Comparison of ENCODE assay signal across 8 cellular contexts in the genomic region with DNA sequence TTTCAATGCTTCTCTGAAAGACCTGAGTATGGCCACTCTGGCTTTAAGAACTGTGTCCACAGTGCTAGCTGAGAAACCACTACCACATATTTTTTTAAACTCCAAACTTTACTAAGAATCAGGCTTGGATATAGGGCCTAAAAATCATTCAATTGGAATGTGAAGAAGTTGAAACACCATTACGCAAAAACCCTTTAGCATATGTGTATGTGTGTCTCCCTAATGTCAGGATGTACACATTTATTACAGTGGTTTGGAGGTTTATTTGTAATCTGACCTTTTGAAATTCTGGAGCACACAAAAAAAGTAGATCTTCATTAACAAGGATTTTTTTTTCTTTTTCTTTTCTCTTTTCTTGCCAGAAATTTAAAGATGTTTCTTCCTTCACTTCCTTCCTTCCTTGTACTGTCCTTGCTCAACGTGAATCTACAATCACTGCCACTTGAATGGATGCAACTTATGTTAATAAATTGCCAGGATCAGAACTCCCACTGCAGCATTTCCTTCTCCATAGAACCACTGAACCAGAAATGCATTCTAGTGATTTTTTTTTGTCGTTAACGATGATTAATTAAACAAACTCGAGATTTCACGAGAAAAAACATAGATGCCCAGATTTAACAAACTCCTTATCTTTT. TPM values are rescaled to one million over a fixed set of nuclear protein-coding genes. Genes with fewer than 3 reads are reported as not detected.
A peak's percentile ranks its signal among the peaks of the same experiment; 100 is the strongest.
DNase-seq lines count a peak whose midpoint lies in the region; ATAC-seq and TF ChIP-seq lines count a peak whose summit lies in the region.

No MANE protein-coding gene starts in this region.

- H3K4me2 ChIP-seq in fibroblast of lung (ENCODE audit: extremely low read depth, insufficient read depth, low read length): peak overlapping the region; percentile 85

- intact Hi-C loops in psoas muscle (cut with DNase I): loop anchor here in 1 of 2 donors (10.0 kb wide), 1 partner anchor 327 kb away; no protein-coding TSS in a partner anchor
- intact Hi-C loops in posterior vena cava (cut with DNase I): loop anchor here (10.0 kb wide), 3 partner anchors 197 to 437 kb away; no protein-coding TSS in a partner anchor

- H3K27ac ChIP-seq in fibroblast of lung (ENCODE audit: insufficient read depth, low read length) (peak overlapping the region; percentile 91), psoas muscle (peak overlapping the region; percentile 86)

- H3K4me3 ChIP-seq in fibroblast of lung (replicated peaks in 1 of 4; ENCODE audit: control extremely low read depth in 1 of 4, insufficient read depth in 1 of 4, low read depth in 3 of 4, low read length in 4 of 4): peak overlapping the region; percentile 65 to 98 (median 76)
- H3K4me3 ChIP-seq in psoas muscle: peak overlapping the region; percentile 84
- no peak overlapping the region for H3K4me3 ChIP-seq in BE2C (ENCODE audit: low read depth, low read length)

- H3K79me2 ChIP-seq in fibroblast of lung (ENCODE audit: control insufficient read depth, insufficient read depth, low read length): peaks cover 47% of the 10 kb centered on the region

- ATAC-seq in psoas muscle (no peak), HG03354 (IDR thresholded peaks at IDR 0.05; ENCODE audit: poor library complexity, severe bottlenecking, unreplicated experiment) (no peak)

- no peaks in the 10 kb centered on the region for H4K20me1 ChIP-seq in fibroblast of lung (ENCODE audit: control insufficient read depth, extremely low read depth, insufficient read depth, low read length)

- no peak overlapping the region for H2AFZ ChIP-seq in fibroblast of lung (ENCODE audit: low read length)

- H3K9ac ChIP-seq in ES-I3 (ENCODE audit: low read depth, low read length): peak overlapping the region; percentile 81
- H3K9ac ChIP-seq in fibroblast of lung (ENCODE audit: insufficient read depth, low read length): peak overlapping the region; percentile 68

- no peaks in the 10 kb centered on the region for H3K36me3 ChIP-seq in ES-I3 (ENCODE audit: insufficient read depth, low read length)
- H3K36me3 ChIP-seq in fibroblast of lung (ENCODE audit: control insufficient read depth, insufficient read depth, low read length): peaks cover 15% of the 10 kb centered on the region
- H3K36me3 ChIP-seq in psoas muscle (ENCODE audit: insufficient read depth in 1 of 2, low read depth in 1 of 2): no peaks in the 10 kb centered on the region
- H3K36me3 ChIP-seq in BE2C: no peaks in the 10 kb centered on the region

- no peaks in the 10 kb centered on the region for H3K27me3 ChIP-seq in fibroblast of lung (ENCODE audit: control insufficient read depth, insufficient read depth, low read length)
- H3K27me3 ChIP-seq in psoas muscle (ENCODE audit: insufficient read depth in 3 of 3, low read length in 2 of 3): no peaks in the 10 kb centered on the region
- no peaks in the 10 kb centered on the region; the same call in 1 of the 2 replicates for H3K27me3 ChIP-seq in BE2C

- H3K9me3 ChIP-seq in ES-I3 (ENCODE audit: control insufficient read depth, insufficient read depth, low read length) (no peaks in the 10 kb centered on the region), fibroblast of lung (ENCODE audit: control insufficient read depth, insufficient read depth, low read depth, low read length) (no peaks in the 10 kb centered on the region), psoas muscle (no peaks in the 10 kb centered on the region), BE2C (no peaks in the 10 kb centered on the region)

- 54 to 61% (median 54%) methylated on average over 6 of the region's 6 CpGs for WGBS in psoas muscle, 3 donors

- TF ChIP-seq CTCF in fibroblast of lung (conservative IDR thresholded peaks at IDR 0.05 in 1 of 2, IDR thresholded peaks at IDR 0.05 in 1 of 2; ENCODE audit: low read depth in 1 of 2, low read length in 2 of 2): no peak
- TF ChIP-seq CTCF in psoas muscle (IDR thresholded peaks at IDR 0.05): no peak
- no peak for TF ChIP-seq CTCF in BE2C (IDR thresholded peaks at IDR 0.05; ENCODE audit: low read depth, low read length)

- no peaks in the 10 kb centered on the region for H3K4me1 ChIP-seq in ES-I3 (ENCODE audit: insufficient read depth, low read length)
- peaks cover 9% of the 10 kb centered on the region for H3K4me1 ChIP-seq in fibroblast of lung (ENCODE audit: control insufficient read depth, extremely low read depth, insufficient read depth, low read length)
- H3K4me1 ChIP-seq in psoas muscle: peaks cover 8% of the 10 kb centered on the region
- no peaks in the 10 kb centered on the region for H3K4me1 ChIP-seq in BE2C

- DNase-seq in RKO (ENCODE audit: low spot score): peak; percentile 45
- peak; percentile 67 to 95 for DNase-seq in fibroblast of lung (ENCODE audit: low read depth in 2 of 2)
- DNase-seq in psoas muscle: no peak
- no peak for DNase-seq in posterior vena cava (ENCODE audit: low spot score)
- no peak for DNase-seq in stimulated activated CD4-positive, alpha-beta T cell treated with anti-CD3 and anti-CD28 coated beads, Interleukin-1b, Interleukin-23, amount 100 ng/mL, for 48 hours
- no peak for DNase-seq in BE2C

RNA-seq across cellular contexts. Expression of gene ADM, which starts 3.1 kb away (rescaled TPM):
- total RNA-seq in fibroblast of lung: 490 and 1,010 TPM in 2 replicates
- polyA plus RNA-seq in fibroblast of lung: 546 and 989 TPM in 2 replicates
- polyA plus RNA-seq in fibroblast of lung (2012): 567 and 1,325 TPM in 2 replicates
- 475 and 934 TPM in 2 replicates for polyA minus RNA-seq in fibroblast of lung (ENCODE audit: low replicate concordance)
- total RNA-seq in psoas muscle: 10 to 100 TPM; 11.8 to 73.3 (median 27.8) TPM
- 10 to 100 TPM; 11.7 to 45.1 (median 23.1) TPM for polyA plus RNA-seq in psoas muscle
- 10 to 100 TPM; 36.5 to 52.2 TPM for total RNA-seq in posterior vena cava
- polyA plus RNA-seq in BE2C (2012; ENCODE audit: insufficient read depth, insufficient read length, low read depth): 3.4 TPM

RNA-seq across cellular contexts. Expression of gene SBF2, which starts 7.8 kb away (rescaled TPM):
- total RNA-seq in fibroblast of lung (67.3 and 95.9 TPM in 2 replicates), psoas muscle (10 to 100 TPM; 10.6 to 12.6 (median 12.2) TPM), posterior vena cava (10 to 100 TPM; 53.4 to 58.9 TPM)
- polyA plus RNA-seq in fibroblast of lung (45.7 and 69.4 TPM in 2 replicates), psoas muscle (1 to 10 TPM; 3.3 to 6.8 (median 5.5) TPM)
- 21.6 and 37.0 TPM in 2 replicates for polyA plus RNA-seq in fibroblast of lung (2012)
- 40.0 and 60.2 TPM in 2 replicates for polyA minus RNA-seq in fibroblast of lung (ENCODE audit: low replicate concordance)
- 7.6 TPM for polyA plus RNA-seq in BE2C (2012; ENCODE audit: insufficient read depth, insufficient read length, low read depth)

Comparison
In these comparisons a context has a peak if more than half of its experiments do, and no peak if none do; other contexts are left out.
1. DNase-seq: peak in RKO (single experiment) and fibroblast of lung (2 of 2); none in psoas muscle (0 of 2), posterior vena cava (single experiment), stimulated activated CD4-positive, alpha-beta T cell treated with anti-CD3 and anti-CD28 coated beads, Interleukin-1b, Interleukin-23, amount 100 ng/mL, for 48 hours (single experiment) and BE2C (single experiment).